In the genomic region with DNA sequence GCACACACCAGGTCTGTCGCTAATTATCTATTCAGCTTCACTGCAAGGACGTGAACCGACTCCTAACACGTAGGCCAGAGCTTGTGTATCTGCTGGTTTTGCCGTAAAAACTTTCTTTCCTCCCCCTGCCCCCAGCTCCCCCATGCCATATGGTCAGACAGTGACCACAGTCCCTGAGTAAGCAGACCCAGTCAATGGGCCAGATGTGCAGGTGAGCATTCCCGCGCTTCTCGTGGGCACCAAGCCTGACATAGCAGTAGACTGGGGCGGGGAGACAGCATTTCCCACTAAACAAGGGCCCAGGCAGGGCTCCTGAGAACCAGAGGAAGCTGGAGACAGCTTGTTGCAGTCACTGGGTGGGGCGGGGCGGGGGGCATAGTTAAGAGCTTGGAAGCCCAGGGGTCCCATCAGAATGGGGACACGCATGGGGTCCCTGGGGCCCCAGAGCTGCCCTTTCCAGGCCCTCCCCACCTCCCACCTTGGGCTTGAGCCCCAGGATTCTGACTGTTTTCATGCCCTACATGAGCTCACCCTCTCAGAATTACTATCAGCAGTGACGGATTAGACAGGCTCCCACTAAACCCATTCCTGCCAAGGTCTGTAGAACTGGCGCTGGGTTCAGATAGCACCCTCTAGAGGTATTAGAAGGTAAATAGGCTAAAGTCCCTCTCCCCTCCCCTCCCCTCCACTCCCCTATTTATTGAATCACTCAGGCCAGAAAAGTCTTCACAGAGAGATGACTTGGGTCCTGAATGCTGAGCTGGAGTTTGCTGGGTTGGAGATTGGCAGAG, we compare ENCODE assay signal across 10 cellular contexts. TPM values are rescaled to one million over a fixed set of nuclear protein-coding genes. Genes with fewer than 3 reads are reported as not detected.
A peak's percentile ranks its signal among the peaks of the same experiment; 100 is the strongest.
DNase-seq lines count a peak whose midpoint lies in the region; ATAC-seq, FAIRE-seq and TF ChIP-seq lines count a peak whose summit lies in the region.
"Had no signal": no experiment of that assay in that cellular context is flagged by ENCODE, and none has a peak within 500 bp of the region (broad histone marks: within the 10 kb centered on the region; RNA-seq: fewer than 3 reads in every experiment).

No MANE protein-coding gene starts in this region.

- H3K4me1 ChIP-seq in BE2C (no peaks in the 10 kb centered on the region), GM23338 (ENCODE audit: insufficient read depth) (no peaks in the 10 kb centered on the region), SJCRH30 (peaks cover 44% of the 10 kb centered on the region)

- peaks cover 17% of the 10 kb centered on the region for H3K27me3 Mint-ChIP-seq in GM23338 (ENCODE audit: insufficient read depth, low read depth, poor library complexity)

- H3K27ac Mint-ChIP-seq in GM23338: no peak overlapping the region
- H3K27ac Mint-ChIP-seq: activated naive CD4-positive, alpha-beta T cell treated with anti-CD3 and anti-CD28 coated beads for 36 hours had no signal

- no peaks in the 10 kb centered on the region for H4K20me1 ChIP-seq in GM23338 (replicated peaks; ENCODE audit: insufficient read depth)

- H3K9me3 Mint-ChIP-seq in GM23338: no peaks in the 10 kb centered on the region
- H3K9me3 Mint-ChIP-seq: activated naive CD4-positive, alpha-beta T cell treated with anti-CD3 and anti-CD28 coated beads for 36 hours had no signal

- no peak overlapping the region for H3K4me3 Mint-ChIP-seq in GM23338
- H3K4me3 Mint-ChIP-seq: activated naive CD4-positive, alpha-beta T cell treated with anti-CD3 and anti-CD28 coated beads for 36 hours had no signal

- ATAC-seq in GM23338: peak; percentile 97
- no peak for ATAC-seq in HG02840 (IDR thresholded peaks at IDR 0.05; ENCODE audit: low FRiP score, unreplicated experiment)
- no peak for ATAC-seq in GM21447 (IDR thresholded peaks at IDR 0.05; ENCODE audit: unreplicated experiment)
- ATAC-seq: left cardiac atrium had no signal

- H3K36me3 ChIP-seq in BE2C: no peaks in the 10 kb centered on the region
- no peaks in the 10 kb centered on the region for H3K36me3 ChIP-seq in GM23338 (ENCODE audit: insufficient read depth)
- H3K36me3 ChIP-seq in SJCRH30: no peaks in the 10 kb centered on the region

- no peak overlapping the region for H3K27ac ChIP-seq in GM23338 (ENCODE audit: low read depth)
- H3K27ac ChIP-seq in SJCRH30: peak overlapping the region; percentile 95

- no peaks in the 10 kb centered on the region for H3K36me3 Mint-ChIP-seq in GM23338 (ENCODE audit: low read depth)

- H3K27me3 ChIP-seq in BE2C (0 out of 2 replicates have a peak, but pooled peaks cover 4% of the 10 kb centered on the region), GM23338 (ENCODE audit: insufficient read depth) (no peaks in the 10 kb centered on the region), SJCRH30 (no peaks in the 10 kb centered on the region)

- no peaks in the 10 kb centered on the region for H3F3A ChIP-seq in GM23338 (replicated peaks; ENCODE audit: low read depth)

- no peak for FAIRE-seq in GM19239 (lab: Jason Lieb, UNC)

- no peak overlapping the region for H3K4me2 ChIP-seq in GM23338

- peak; percentile 30; the same call in 1 of the 2 replicates for TF ChIP-seq CTCF in BE2C (IDR thresholded peaks at IDR 0.05; ENCODE audit: low read depth, low read length)
- TF ChIP-seq CTCF in GM23338 (conservative IDR thresholded peaks at IDR 0.05; ENCODE audit: low read depth in 2 of 2): peak; percentile 62 to 66

- no peak overlapping the region for H2AFZ ChIP-seq in GM23338

- no peaks in the 10 kb centered on the region for H3K9me2 ChIP-seq in GM23338 (ENCODE audit: insufficient read depth)

- no peak for DNase-seq in BE2C
- DNase-seq in GM23338 (ENCODE audit: low spot score): peak; percentile 79
- peak; percentile 40 to 78 for DNase-seq in SJCRH30
- DNase-seq in islet precursor cell: peak; percentile 59
- no peak for DNase-seq in GM19239 (ENCODE audit: insufficient read length, low spot score)
- DNase-seq in DMS153 treated with DMSO at 0.1 percent for 48 hours (lab: John Stamatoyannopoulos, UW; ENCODE audit: unreplicated experiment): no peak
- DNase-seq: activated naive CD4-positive, alpha-beta T cell treated with anti-CD3 and anti-CD28 coated beads for 36 hours; left cardiac atrium had no signal

- no peaks in the 10 kb centered on the region for H3K9me3 ChIP-seq in BE2C
- no peaks in the 10 kb centered on the region for H3K9me3 ChIP-seq in SJCRH30 (replicated peaks)

- no peak overlapping the region for H3K4me3 ChIP-seq in BE2C (ENCODE audit: low read depth, low read length)
- no peak overlapping the region for H3K4me3 ChIP-seq in GM23338
- H3K4me3 ChIP-seq in SJCRH30: no peak overlapping the region

- H3K4me1 Mint-ChIP-seq in GM23338: peaks cover 2% of the 10 kb centered on the region; the same call in 2 of the 3 replicates

- H3K79me2 ChIP-seq in GM23338 (replicated peaks; ENCODE audit: insufficient read depth): no peaks in the 10 kb centered on the region

TF ChIP-seq in GM23338, 12 proteins besides CTCF, POLR2A, EP300 and RAD21:
- no peak for TF ChIP-seq STAT1 (IDR thresholded peaks at IDR 0.05; ENCODE audit: unreplicated experiment)
- TF ChIP-seq EZH2phosphoT487 (IDR thresholded peaks at IDR 0.05; ENCODE audit: unreplicated experiment): no peak
- TF ChIP-seq, protein P1, sequence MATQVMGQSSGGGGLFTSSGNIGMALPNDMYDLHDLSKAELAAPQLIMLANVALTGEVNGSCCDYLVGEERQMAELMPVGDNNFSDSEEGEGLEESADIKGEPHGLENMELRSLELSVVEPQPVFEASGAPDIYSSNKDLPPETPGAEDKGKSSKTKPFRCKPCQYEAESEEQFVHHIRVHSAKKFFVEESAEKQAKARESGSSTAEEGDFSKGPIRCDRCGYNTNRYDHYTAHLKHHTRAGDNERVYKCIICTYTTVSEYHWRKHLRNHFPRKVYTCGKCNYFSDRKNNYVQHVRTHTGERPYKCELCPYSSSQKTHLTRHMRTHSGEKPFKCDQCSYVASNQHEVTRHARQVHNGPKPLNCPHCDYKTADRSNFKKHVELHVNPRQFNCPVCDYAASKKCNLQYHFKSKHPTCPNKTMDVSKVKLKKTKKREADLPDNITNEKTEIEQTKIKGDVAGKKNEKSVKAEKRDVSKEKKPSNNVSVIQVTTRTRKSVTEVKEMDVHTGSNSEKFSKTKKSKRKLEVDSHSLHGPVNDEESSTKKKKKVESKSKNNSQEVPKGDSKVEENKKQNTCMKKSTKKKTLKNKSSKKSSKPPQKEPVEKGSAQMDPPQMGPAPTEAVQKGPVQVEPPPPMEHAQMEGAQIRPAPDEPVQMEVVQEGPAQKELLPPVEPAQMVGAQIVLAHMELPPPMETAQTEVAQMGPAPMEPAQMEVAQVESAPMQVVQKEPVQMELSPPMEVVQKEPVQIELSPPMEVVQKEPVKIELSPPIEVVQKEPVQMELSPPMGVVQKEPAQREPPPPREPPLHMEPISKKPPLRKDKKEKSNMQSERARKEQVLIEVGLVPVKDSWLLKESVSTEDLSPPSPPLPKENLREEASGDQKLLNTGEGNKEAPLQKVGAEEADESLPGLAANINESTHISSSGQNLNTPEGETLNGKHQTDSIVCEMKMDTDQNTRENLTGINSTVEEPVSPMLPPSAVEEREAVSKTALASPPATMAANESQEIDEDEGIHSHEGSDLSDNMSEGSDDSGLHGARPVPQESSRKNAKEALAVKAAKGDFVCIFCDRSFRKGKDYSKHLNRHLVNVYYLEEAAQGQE (IDR thresholded peaks at IDR 0.05; ENCODE audit: unreplicated experiment): no peak
- TF ChIP-seq, protein P2, sequence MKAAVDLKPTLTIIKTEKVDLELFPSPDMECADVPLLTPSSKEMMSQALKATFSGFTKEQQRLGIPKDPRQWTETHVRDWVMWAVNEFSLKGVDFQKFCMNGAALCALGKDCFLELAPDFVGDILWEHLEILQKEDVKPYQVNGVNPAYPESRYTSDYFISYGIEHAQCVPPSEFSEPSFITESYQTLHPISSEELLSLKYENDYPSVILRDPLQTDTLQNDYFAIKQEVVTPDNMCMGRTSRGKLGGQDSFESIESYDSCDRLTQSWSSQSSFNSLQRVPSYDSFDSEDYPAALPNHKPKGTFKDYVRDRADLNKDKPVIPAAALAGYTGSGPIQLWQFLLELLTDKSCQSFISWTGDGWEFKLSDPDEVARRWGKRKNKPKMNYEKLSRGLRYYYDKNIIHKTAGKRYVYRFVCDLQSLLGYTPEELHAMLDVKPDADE (IDR thresholded peaks at IDR 0.05): no peak
- no peak for TF ChIP-seq ZNF331 (CRISPR knock-in tag; IDR thresholded peaks at IDR 0.05; ENCODE audit: low read depth)

RNA-seq across cellular contexts. Expression of a gene that starts 51.8 kb away (rescaled TPM):
- not detected for polyA plus RNA-seq in BE2C (2012; ENCODE audit: insufficient read depth, insufficient read length, low read depth)
- 2.0 and 2.8 TPM in 2 replicates for total RNA-seq in GM23338 (2014; rRNA removed; shearing (Covaris generic))
- 2.0 and 2.3 TPM in 2 replicates for polyA plus RNA-seq in GM23338 (2016; fragmentation: Nextera tagmentation; extraction: Ambion mirVana)
- 0.18 and 0.32 TPM in 2 replicates for total RNA-seq in SJCRH30 (2014; rRNA removed; shearing (Covaris generic))

Comparison
In these comparisons a context has a peak if more than half of its experiments do, and no peak if none do; other contexts are left out.
1. DNase-seq: peak in GM23338 (single experiment), SJCRH30 (2 of 2) and islet precursor cell (single experiment); none in BE2C (single experiment), GM19239 (single experiment) and DMS153 treated with DMSO at 0.1 percent for 48 hours (single experiment).